ENCODE assay signal across 23 cellular contexts in the genomic region with DNA sequence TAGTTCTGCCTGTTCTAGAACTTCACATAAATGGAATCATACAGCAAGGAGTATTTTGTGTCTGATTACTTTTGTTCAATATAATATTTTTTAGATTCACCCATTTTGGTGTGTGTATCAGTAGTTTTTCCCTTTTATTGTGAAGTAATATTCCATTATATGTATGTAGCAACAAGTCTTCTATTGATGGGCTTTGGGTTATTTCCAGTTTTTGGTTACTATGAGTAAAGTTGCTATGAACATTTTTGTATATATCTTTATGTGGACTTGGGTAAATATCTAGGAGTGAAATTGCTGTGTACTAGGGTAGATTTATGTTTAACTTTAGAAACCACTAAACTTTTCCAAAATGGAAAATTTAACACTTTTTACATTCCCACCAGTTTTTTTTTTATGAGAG. TPM values are rescaled to one million over a fixed set of nuclear protein-coding genes. Genes with fewer than 3 reads are reported as not detected.
A peak's percentile ranks its signal among the peaks of the same experiment; 100 is the strongest.
DNase-seq lines count a peak whose midpoint lies in the region; ATAC-seq and TF ChIP-seq lines count a peak whose summit lies in the region.
"Had no signal": no experiment of that assay in that cellular context is flagged by ENCODE, and none has a peak within 500 bp of the region (broad histone marks: within the 10 kb centered on the region; RNA-seq: fewer than 3 reads in every experiment).

No MANE protein-coding gene starts in this region.

- 0 out of 2 replicates have a peak overlapping the region, but pooled peaks have one; percentile 0 for H3K9ac ChIP-seq in PC-3 (ENCODE audit: low read length)
- H3K9ac ChIP-seq in colonic mucosa (ENCODE audit: low read depth in 2 of 2, low read length in 2 of 2) = no peak overlapping the region

- H2AFZ ChIP-seq in PC-3 (ENCODE audit: low read length) = no peak overlapping the region
- H2AFZ ChIP-seq: GM23338 had no signal

- peak overlapping the region; percentile 20 for H3K4me2 ChIP-seq in PC-3 (ENCODE audit: low read length)
- H3K4me2 ChIP-seq: GM23338 had no signal

- no peak for TF ChIP-seq CTCF in PC-3 (conservative IDR thresholded peaks at IDR 0.05; ENCODE audit: low read depth, low read length)
- TF ChIP-seq CTCF in chondrocyte (IDR thresholded peaks at IDR 0.05) = no peak
- TF ChIP-seq CTCF in osteocyte (IDR thresholded peaks at IDR 0.05) = no peak
- TF ChIP-seq CTCF in upper lobe of right lung (IDR thresholded peaks at IDR 0.05) = no peak
- no peak for TF ChIP-seq CTCF in colonic mucosa (IDR thresholded peaks at IDR 0.05)

- H3K79me2 ChIP-seq in PC-3 (ENCODE audit: low read length) = peaks cover 96% of the 10 kb centered on the region

- H3K4me1 ChIP-seq in PC-3 (ENCODE audit: insufficient read depth, low read length) (peaks cover 55% of the 10 kb centered on the region), upper lobe of right lung (peaks cover 19% of the 10 kb centered on the region), colonic mucosa (no peaks in the 10 kb centered on the region)

- no peak overlapping the region for H3K4me3 Mint-ChIP-seq in activated T-cell treated with anti-CD3 and anti-CD28 coated beads, Interleukin-2, amount 50 U/mL, for 72 hours
- H3K4me3 Mint-ChIP-seq in chondrocyte (ENCODE audit: unreplicated experiment) = no peak overlapping the region
- H3K4me3 Mint-ChIP-seq in osteocyte (ENCODE audit: unreplicated experiment) = no peak overlapping the region
- H3K4me3 Mint-ChIP-seq: activated CD8-positive, alpha-beta T cell treated with anti-CD3 and anti-CD28 coated beads for 36 hours; activated naive CD4-positive, alpha-beta T cell treated with anti-CD3 and anti-CD28 coated beads, Interleukin-2, amount 10 ng/mL, durations not matched to agents 7 days and 5 days; GM23338 had no signal

- H3K36me3 ChIP-seq in PC-3 (ENCODE audit: low read depth, low read length) (peaks cover 3% of the 10 kb centered on the region; the same call in 1 of the 2 replicates), upper lobe of right lung (no peaks in the 10 kb centered on the region), colonic mucosa (no peaks in the 10 kb centered on the region)
- H3K36me3 ChIP-seq: transverse colon had no signal

- peaks cover 52% of the 10 kb centered on the region for H4K20me1 ChIP-seq in PC-3 (ENCODE audit: low read length)

- no peak for ATAC-seq in activated T-cell treated with anti-CD3 and anti-CD28 coated beads, Interleukin-2, amount 50 U/mL, for 72 hours (replicated peaks in 1 of 2)
- peak; percentile 21 for ATAC-seq in PC-3
- no peak for ATAC-seq in upper lobe of right lung
- ATAC-seq in HG02610 (IDR thresholded peaks at IDR 0.05; ENCODE audit: unreplicated experiment) = no peak
- ATAC-seq: activated CD8-positive, alpha-beta T cell treated with anti-CD3 and anti-CD28 coated beads for 36 hours; GM23338; SK-N-SH treated with all-trans-retinoic acid at 6 μM for 48 hours; stimulated activated naive CD8-positive, alpha-beta T cell treated with anti-CD3 and anti-CD28 coated beads, Interleukin-15, Interleukin-2, amounts not matched to agents 100 U/mL and 50 U/mL, for 24 hours had no signal

- H3K27me3 ChIP-seq in PC-3 (ENCODE audit: low read length) (no peaks in the 10 kb centered on the region), upper lobe of right lung (no peaks in the 10 kb centered on the region), colonic mucosa (no peaks in the 10 kb centered on the region)
- H3K27me3 ChIP-seq: transverse colon had no signal

- peaks cover 69% of the 10 kb centered on the region for H3K4me1 Mint-ChIP-seq in activated T-cell treated with anti-CD3 and anti-CD28 coated beads, Interleukin-2, amount 50 U/mL, for 72 hours (ENCODE audit: low read depth)
- H3K4me1 Mint-ChIP-seq in chondrocyte (ENCODE audit: low read depth) = peaks cover 51% of the 10 kb centered on the region
- peaks cover 60% of the 10 kb centered on the region for H3K4me1 Mint-ChIP-seq in osteocyte (ENCODE audit: unreplicated experiment)

- no peak for DNase-seq in activated T-cell treated with anti-CD3 and anti-CD28 coated beads, Interleukin-2, amount 50 U/mL, for 72 hours
- DNase-seq in activated T-cell treated with anti-CD3 and anti-CD28 coated beads for 4 hours (no peak), PC-3 (peak; percentile 83), chondrocyte (ENCODE audit: low spot score) (no peak), osteocyte (ENCODE audit: extremely low spot score, unreplicated experiment) (no peak), upper lobe of right lung (no peak), colonic mucosa (no peak)
- DNase-seq: activated CD4-positive, CD25-positive, alpha-beta regulatory T cell; activated CD8-positive, alpha-beta T cell treated with anti-CD3 and anti-CD28 coated beads for 36 hours; activated naive CD4-positive, alpha-beta T cell treated with anti-CD3 and anti-CD28 coated beads, Interleukin-2, amount 10 ng/mL, durations not matched to agents 7 days and 5 days; C1 segment of cervical spinal cord; effector CD8-positive, alpha-beta T cell; MM.1S; NCI-H2171; NCI-H524 treated with DMSO at 0.1 percent for 48 hours; RPMI8226; stimulated activated CD4-positive, alpha-beta T cell treated with anti-CD3 and anti-CD28 coated beads, Interleukin-4, amount 100 ng/mL, for 24 hours; stimulated activated naive CD8-positive, alpha-beta T cell treated with anti-CD3 and anti-CD28 coated beads, Interleukin-15, Interleukin-2, amounts not matched to agents 100 U/mL and 50 U/mL, for 24 hours; T-helper 9 cell; transverse colon had no signal

- H3K9me3 ChIP-seq in PC-3 (ENCODE audit: low read length) (no peaks in the 10 kb centered on the region), upper lobe of right lung (no peaks in the 10 kb centered on the region), colonic mucosa (no peaks in the 10 kb centered on the region)
- H3K9me3 ChIP-seq: transverse colon had no signal

- peaks cover 24% of the 10 kb centered on the region for H3F3A ChIP-seq in PC-3 (ENCODE audit: low read length, unreplicated experiment)

- POLR2A ChIA-PET in PC-3 (lab: Charles Lee; ENCODE audit: unreplicated experiment) = no interaction called here

- H3K4me3 ChIP-seq in PC-3 (ENCODE audit: low read length) = no peak overlapping the region
- H3K4me3 ChIP-seq in upper lobe of right lung = no peak overlapping the region
- H3K4me3 ChIP-seq in colonic mucosa = no peak overlapping the region
- H3K4me3 ChIP-seq: GM23338, transverse colon had no signal

- peak overlapping the region; percentile 7 for H3K27ac ChIP-seq in PC-3 (ENCODE audit: low read length)
- H3K27ac ChIP-seq in upper lobe of right lung = no peak overlapping the region
- H3K27ac ChIP-seq in colonic mucosa = no peak overlapping the region
- H3K27ac ChIP-seq: transverse colon had no signal

- H3K9me3 Mint-ChIP-seq in activated T-cell treated with anti-CD3 and anti-CD28 coated beads, Interleukin-2, amount 50 U/mL, for 72 hours = no peaks in the 10 kb centered on the region
- H3K9me3 Mint-ChIP-seq in chondrocyte (ENCODE audit: low read depth) (no peaks in the 10 kb centered on the region), osteocyte (ENCODE audit: unreplicated experiment) (no peaks in the 10 kb centered on the region)
- H3K9me3 Mint-ChIP-seq: activated CD8-positive, alpha-beta T cell treated with anti-CD3 and anti-CD28 coated beads for 36 hours; activated naive CD4-positive, alpha-beta T cell treated with anti-CD3 and anti-CD28 coated beads, Interleukin-2, amount 10 ng/mL, durations not matched to agents 7 days and 5 days; GM23338 had no signal

- intact Hi-C loops in PC-3 (cut with micrococcal nuclease) (loop anchor here (1.0 kb wide), 1 partner anchor 9 kb away; no protein-coding TSS in a partner anchor), upper lobe of right lung (cut with DNase I) (no loop called here), colonic mucosa (cut with DNase I) (no loop called here)

- H3K27me3 Mint-ChIP-seq in activated T-cell treated with anti-CD3 and anti-CD28 coated beads, Interleukin-2, amount 50 U/mL, for 72 hours (ENCODE audit: low read depth) = no peaks in the 10 kb centered on the region
- no peaks in the 10 kb centered on the region for H3K27me3 Mint-ChIP-seq in chondrocyte (ENCODE audit: low read depth)
- H3K27me3 Mint-ChIP-seq in osteocyte (ENCODE audit: unreplicated experiment) = no peaks in the 10 kb centered on the region
- H3K27me3 Mint-ChIP-seq: activated CD8-positive, alpha-beta T cell treated with anti-CD3 and anti-CD28 coated beads for 36 hours; activated naive CD4-positive, alpha-beta T cell treated with anti-CD3 and anti-CD28 coated beads, Interleukin-2, amount 10 ng/mL, durations not matched to agents 7 days and 5 days had no signal

- CTCF ChIA-PET in PC-3 (lab: Charles Lee) = no interaction called here

- H3K36me3 Mint-ChIP-seq in activated T-cell treated with anti-CD3 and anti-CD28 coated beads, Interleukin-2, amount 50 U/mL, for 72 hours (ENCODE audit: insufficient read depth in 2 of 2) = no peaks in the 10 kb centered on the region
- H3K36me3 Mint-ChIP-seq in chondrocyte (ENCODE audit: low read depth) (no peaks in the 10 kb centered on the region), osteocyte (ENCODE audit: unreplicated experiment) (peaks cover 2% of the 10 kb centered on the region)

- peak overlapping the region; percentile 1 for H3K27ac Mint-ChIP-seq in activated T-cell treated with anti-CD3 and anti-CD28 coated beads, Interleukin-2, amount 50 U/mL, for 72 hours
- H3K27ac Mint-ChIP-seq in chondrocyte (ENCODE audit: unreplicated experiment) = peak overlapping the region; percentile 8
- peak overlapping the region; percentile 85 for H3K27ac Mint-ChIP-seq in osteocyte (ENCODE audit: unreplicated experiment)
- H3K27ac Mint-ChIP-seq: activated naive CD4-positive, alpha-beta T cell treated with anti-CD3 and anti-CD28 coated beads, Interleukin-2, amount 10 ng/mL, durations not matched to agents 7 days and 5 days; GM23338 had no signal

- no TSS peak for BruUV-seq in PC-3 (replicated peaks; lab: Mats Ljungman, UMichigan)

- no peaks in the 10 kb centered on the region for H3K9me2 ChIP-seq in PC-3 (replicated peaks; ENCODE audit: low read length)

RNA-seq across cellular contexts. Expression of a gene that starts 35.7 kb away (rescaled TPM):
- 10 to 100 TPM; 56.2 to 60.0 TPM for total RNA-seq in activated T-cell treated with anti-CD3 and anti-CD28 coated beads, Interleukin-2, amount 50 U/mL, for 72 hours
- total RNA-seq in PC-3 (2014; rRNA removed) = 221 and 256 TPM in 2 replicates
- 29.6 to 44.8 TPM (median 31.9 TPM) in 3 replicates for total RNA-seq in chondrocyte
- total RNA-seq in osteocyte = 47.0 and 50.0 TPM in 2 replicates
- 53.0 TPM for total RNA-seq in upper lobe of right lung
- total RNA-seq in colonic mucosa = 10 to 100 TPM; 20.2 to 27.6 TPM

RNA-seq across cellular contexts. Expression of a gene that starts 36.0 kb away (rescaled TPM):
- total RNA-seq in activated T-cell treated with anti-CD3 and anti-CD28 coated beads, Interleukin-2, amount 50 U/mL, for 72 hours = 10 to 100 TPM; 49.2 to 50.4 TPM
- total RNA-seq in PC-3 (2014; rRNA removed) (129 and 165 TPM in 2 replicates), chondrocyte (31.2 to 37.0 TPM (median 31.7 TPM) in 3 replicates), osteocyte (39.6 and 41.7 TPM in 2 replicates), upper lobe of right lung (33.1 TPM), colonic mucosa (10 to 100 TPM; 30.5 to 31.7 TPM)

Comparison
In these comparisons a context has a peak if more than half of its experiments do, and no peak if none do; other contexts are left out.
1. H3K27ac Mint-ChIP-seq: peak in every context shown above with its lines; median percentile 85 in osteocyte; 8 in chondrocyte; 1 in activated T-cell treated with anti-CD3 and anti-CD28 coated beads, Interleukin-2, amount 50 U/mL, for 72 hours.